ENCODE assay signal across 8 cellular contexts in genomic region chr6:43575772-43576551, GRCh38. TPM values are rescaled to one million over a fixed set of nuclear protein-coding genes. Genes with fewer than 3 reads are reported as not detected.
DNase-seq lines count a peak whose midpoint lies in the region; ATAC-seq lines count a peak whose summit lies in the region.

Gene POLH, plus strand, starts transcription at chr6:43576185. Its CDS starts 6,135 bp downstream, at chr6:43582320.
Gene XPO5, minus strand, starts transcription at chr6:43576038. Its CDS starts 174 bp downstream, at chr6:43575864.

- peak within 1 kb of the TSS; percentile 91 for H3K4me3 Mint-ChIP-seq in activated CD4-positive, alpha-beta T cell treated with anti-CD3 and anti-CD28 coated beads, Interleukin-2, amount 10 ng/mL, durations not matched to agents 7 days and 5 days

- H3K36me3 Mint-ChIP-seq in activated CD4-positive, alpha-beta T cell treated with anti-CD3 and anti-CD28 coated beads, Interleukin-2, amount 10 ng/mL, durations not matched to agents 7 days and 5 days (ENCODE audit: low read depth): peaks cover 38% of the 10 kb centered on the region

- peaks cover 0 to 10% (median 8%) of the 10 kb centered on the region in 11 experiments; a peak in 10 of 22 replicates for H3K9me3 ChIP-seq in BLaER1 treated with 17β-estradiol and CSF1 and Interleukin-3, amounts not matched to agents 10 nM and 100 nM (replicated peaks in 1 of 11)

- H3K9ac ChIP-seq in BLaER1 treated with 17β-estradiol and CSF1 and Interleukin-3, amounts not matched to agents 10 nM and 100 nM: peak within 1 kb of the TSS; percentile 78 to 96 (median 85)

- CTCF ChIA-PET in activated CD4-positive, alpha-beta T cell treated with anti-CD3 and anti-CD28 coated beads, Interleukin-2, amount 10 ng/mL, durations not matched to agents 7 days and 5 days (lab: Charles Lee): interaction anchor here (0.6 to 1.3 kb wide), 7 partner anchors 13 to 128 kb away, joined by 3 to 4 read pairs (median 3); partner anchors contain the start of genes POLR1C and YIPF3

- H3K27me3 ChIP-seq in BLaER1 treated with 17β-estradiol and CSF1 and Interleukin-3, amounts not matched to agents 10 nM and 100 nM: no peaks in the 10 kb centered on the region

- peaks cover 49% of the 10 kb centered on the region for H3K4me1 Mint-ChIP-seq in activated CD4-positive, alpha-beta T cell treated with anti-CD3 and anti-CD28 coated beads, Interleukin-2, amount 10 ng/mL, durations not matched to agents 7 days and 5 days

- ATAC-seq in GM19351 (IDR thresholded peaks at IDR 0.05; ENCODE audit: unreplicated experiment) (peak; percentile 86), HG03520 (IDR thresholded peaks at IDR 0.05; ENCODE audit: unreplicated experiment) (peak; percentile 85)

- peaks cover 0 to 56% (median 30%) of the 10 kb centered on the region in 11 experiments; a peak in 13 of 22 replicates for H4K20me1 ChIP-seq in BLaER1 treated with 17β-estradiol and CSF1 and Interleukin-3, amounts not matched to agents 10 nM and 100 nM

- H3K4me3 ChIP-seq in BLaER1 treated with 17β-estradiol and CSF1 and Interleukin-3, amounts not matched to agents 10 nM and 100 nM: peak within 1 kb of the TSS; percentile 80 to 99 (median 95)

- POLR2A ChIA-PET in activated CD4-positive, alpha-beta T cell treated with anti-CD3 and anti-CD28 coated beads, Interleukin-2, amount 10 ng/mL, durations not matched to agents 7 days and 5 days (lab: Charles Lee): interaction anchor here (0.6 to 1.0 kb wide), 2 partner anchors 53 to 58 kb away, joined by 3 read pairs; partner anchors contain the start of gene GTPBP2

- peak within 1 kb of the TSS; percentile 85 for H3K27ac Mint-ChIP-seq in activated CD4-positive, alpha-beta T cell treated with anti-CD3 and anti-CD28 coated beads, Interleukin-2, amount 10 ng/mL, durations not matched to agents 7 days and 5 days

- peak; percentile 98 for DNase-seq in NCI-H69 (lab: John Stamatoyannopoulos, UW)
- peak; percentile 91 for DNase-seq in activated CD4-positive, alpha-beta T cell treated with anti-CD3 and anti-CD28 coated beads, Interleukin-2, amount 10 ng/mL, durations not matched to agents 7 days and 5 days
- DNase-seq in cortex of kidney (lab: John Stamatoyannopoulos, UW): peak; percentile 73
- peak; percentile 97 for DNase-seq in left kidney (ENCODE audit: low read depth, low spot score)
- DNase-seq in stimulated activated CD4-positive, alpha-beta T cell treated with anti-CD3 and anti-CD28 coated beads, Interleukin-1b, Interleukin-23, amount 100 ng/mL, for 48 hours: peak; percentile 89

- H3K27me3 Mint-ChIP-seq in activated CD4-positive, alpha-beta T cell treated with anti-CD3 and anti-CD28 coated beads, Interleukin-2, amount 10 ng/mL, durations not matched to agents 7 days and 5 days: no peaks in the 10 kb centered on the region

- peak within 1 kb of the TSS; percentile 83 to 97 (median 91) for H3K4me2 ChIP-seq in BLaER1 treated with 17β-estradiol and CSF1 and Interleukin-3, amounts not matched to agents 10 nM and 100 nM

- peak within 1 kb of the TSS; percentile 45 to 90 (median 78); a peak in 21 of 22 replicates for H3K27ac ChIP-seq in BLaER1 treated with 17β-estradiol and CSF1 and Interleukin-3, amounts not matched to agents 10 nM and 100 nM

- H3K9me3 Mint-ChIP-seq in activated CD4-positive, alpha-beta T cell treated with anti-CD3 and anti-CD28 coated beads, Interleukin-2, amount 10 ng/mL, durations not matched to agents 7 days and 5 days: no peaks in the 10 kb centered on the region

- peaks cover 16 to 47% (median 36%) of the 10 kb centered on the region in 11 experiments for H3K36me3 ChIP-seq in BLaER1 treated with 17β-estradiol and CSF1 and Interleukin-3, amounts not matched to agents 10 nM and 100 nM

- peaks cover 22 to 34% (median 30%) of the 10 kb centered on the region in 10 experiments for H3K4me1 ChIP-seq in BLaER1 treated with 17β-estradiol and CSF1 and Interleukin-3, amounts not matched to agents 10 nM and 100 nM

RNA-seq across cellular contexts. Expression of gene POLH, which starts in this region (rescaled TPM):
- total RNA-seq in activated CD4-positive, alpha-beta T cell treated with anti-CD3 and anti-CD28 coated beads, Interleukin-2, amount 10 ng/mL, durations not matched to agents 7 days and 5 days: 10 to 100 TPM; 80.3 to 87.0 TPM

RNA-seq across cellular contexts. Expression of gene XPO5, which starts in this region (rescaled TPM):
- total RNA-seq in activated CD4-positive, alpha-beta T cell treated with anti-CD3 and anti-CD28 coated beads, Interleukin-2, amount 10 ng/mL, durations not matched to agents 7 days and 5 days: 10 to 100 TPM; 55.5 to 60.3 TPM

Comparison
In these comparisons a context has a peak if more than half of its experiments do, and no peak if none do; other contexts are left out.
1. Peak in every context shown above with its lines: DNase-seq, ATAC-seq, H3K4me3 ChIP-seq and H3K27ac ChIP-seq.